ENCODE assay signal across 1 cellular context in the genomic region with DNA sequence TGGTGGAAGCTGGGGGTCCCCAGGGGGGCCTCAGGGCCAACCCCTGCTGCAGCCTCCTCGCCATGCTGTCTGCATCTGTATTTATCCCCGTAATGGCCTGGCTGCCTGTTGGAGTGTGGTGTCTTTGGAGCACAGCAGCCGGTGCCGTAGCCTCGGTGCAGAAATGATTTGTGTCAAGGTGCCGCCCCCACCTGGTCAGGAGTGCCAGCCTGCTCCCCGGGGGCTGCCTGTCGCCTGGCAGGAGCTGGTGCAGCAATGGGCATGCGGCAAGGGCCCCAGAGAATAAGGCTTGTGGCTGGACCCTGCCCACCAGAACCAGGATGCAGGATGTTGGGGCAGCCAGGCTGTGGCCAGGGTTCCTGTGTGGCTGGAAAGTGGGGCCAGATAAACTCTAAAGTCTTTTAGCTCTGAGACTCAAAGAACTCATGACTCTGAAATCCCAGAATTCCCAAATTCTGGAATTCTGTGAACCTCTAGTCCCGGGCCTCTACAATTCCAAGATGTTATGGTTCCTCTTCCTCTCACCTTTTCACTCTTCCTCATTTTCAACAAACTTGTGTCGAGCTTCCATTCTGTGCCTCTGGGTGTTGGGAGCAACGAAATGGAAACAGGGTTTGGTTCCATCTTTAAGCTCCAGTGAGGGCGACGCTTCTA.
TF ChIP-seq lines count a peak whose summit lies in the region.

No MANE protein-coding gene starts in this region.

TF ChIP-seq in GM23338, 12 proteins besides CTCF, POLR2A, EP300 and RAD21 (continued from another document):
- TF ChIP-seq, protein P1, sequence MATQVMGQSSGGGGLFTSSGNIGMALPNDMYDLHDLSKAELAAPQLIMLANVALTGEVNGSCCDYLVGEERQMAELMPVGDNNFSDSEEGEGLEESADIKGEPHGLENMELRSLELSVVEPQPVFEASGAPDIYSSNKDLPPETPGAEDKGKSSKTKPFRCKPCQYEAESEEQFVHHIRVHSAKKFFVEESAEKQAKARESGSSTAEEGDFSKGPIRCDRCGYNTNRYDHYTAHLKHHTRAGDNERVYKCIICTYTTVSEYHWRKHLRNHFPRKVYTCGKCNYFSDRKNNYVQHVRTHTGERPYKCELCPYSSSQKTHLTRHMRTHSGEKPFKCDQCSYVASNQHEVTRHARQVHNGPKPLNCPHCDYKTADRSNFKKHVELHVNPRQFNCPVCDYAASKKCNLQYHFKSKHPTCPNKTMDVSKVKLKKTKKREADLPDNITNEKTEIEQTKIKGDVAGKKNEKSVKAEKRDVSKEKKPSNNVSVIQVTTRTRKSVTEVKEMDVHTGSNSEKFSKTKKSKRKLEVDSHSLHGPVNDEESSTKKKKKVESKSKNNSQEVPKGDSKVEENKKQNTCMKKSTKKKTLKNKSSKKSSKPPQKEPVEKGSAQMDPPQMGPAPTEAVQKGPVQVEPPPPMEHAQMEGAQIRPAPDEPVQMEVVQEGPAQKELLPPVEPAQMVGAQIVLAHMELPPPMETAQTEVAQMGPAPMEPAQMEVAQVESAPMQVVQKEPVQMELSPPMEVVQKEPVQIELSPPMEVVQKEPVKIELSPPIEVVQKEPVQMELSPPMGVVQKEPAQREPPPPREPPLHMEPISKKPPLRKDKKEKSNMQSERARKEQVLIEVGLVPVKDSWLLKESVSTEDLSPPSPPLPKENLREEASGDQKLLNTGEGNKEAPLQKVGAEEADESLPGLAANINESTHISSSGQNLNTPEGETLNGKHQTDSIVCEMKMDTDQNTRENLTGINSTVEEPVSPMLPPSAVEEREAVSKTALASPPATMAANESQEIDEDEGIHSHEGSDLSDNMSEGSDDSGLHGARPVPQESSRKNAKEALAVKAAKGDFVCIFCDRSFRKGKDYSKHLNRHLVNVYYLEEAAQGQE (IDR thresholded peaks at IDR 0.05; ENCODE audit: unreplicated experiment) = no peak
- TF ChIP-seq, protein P2, sequence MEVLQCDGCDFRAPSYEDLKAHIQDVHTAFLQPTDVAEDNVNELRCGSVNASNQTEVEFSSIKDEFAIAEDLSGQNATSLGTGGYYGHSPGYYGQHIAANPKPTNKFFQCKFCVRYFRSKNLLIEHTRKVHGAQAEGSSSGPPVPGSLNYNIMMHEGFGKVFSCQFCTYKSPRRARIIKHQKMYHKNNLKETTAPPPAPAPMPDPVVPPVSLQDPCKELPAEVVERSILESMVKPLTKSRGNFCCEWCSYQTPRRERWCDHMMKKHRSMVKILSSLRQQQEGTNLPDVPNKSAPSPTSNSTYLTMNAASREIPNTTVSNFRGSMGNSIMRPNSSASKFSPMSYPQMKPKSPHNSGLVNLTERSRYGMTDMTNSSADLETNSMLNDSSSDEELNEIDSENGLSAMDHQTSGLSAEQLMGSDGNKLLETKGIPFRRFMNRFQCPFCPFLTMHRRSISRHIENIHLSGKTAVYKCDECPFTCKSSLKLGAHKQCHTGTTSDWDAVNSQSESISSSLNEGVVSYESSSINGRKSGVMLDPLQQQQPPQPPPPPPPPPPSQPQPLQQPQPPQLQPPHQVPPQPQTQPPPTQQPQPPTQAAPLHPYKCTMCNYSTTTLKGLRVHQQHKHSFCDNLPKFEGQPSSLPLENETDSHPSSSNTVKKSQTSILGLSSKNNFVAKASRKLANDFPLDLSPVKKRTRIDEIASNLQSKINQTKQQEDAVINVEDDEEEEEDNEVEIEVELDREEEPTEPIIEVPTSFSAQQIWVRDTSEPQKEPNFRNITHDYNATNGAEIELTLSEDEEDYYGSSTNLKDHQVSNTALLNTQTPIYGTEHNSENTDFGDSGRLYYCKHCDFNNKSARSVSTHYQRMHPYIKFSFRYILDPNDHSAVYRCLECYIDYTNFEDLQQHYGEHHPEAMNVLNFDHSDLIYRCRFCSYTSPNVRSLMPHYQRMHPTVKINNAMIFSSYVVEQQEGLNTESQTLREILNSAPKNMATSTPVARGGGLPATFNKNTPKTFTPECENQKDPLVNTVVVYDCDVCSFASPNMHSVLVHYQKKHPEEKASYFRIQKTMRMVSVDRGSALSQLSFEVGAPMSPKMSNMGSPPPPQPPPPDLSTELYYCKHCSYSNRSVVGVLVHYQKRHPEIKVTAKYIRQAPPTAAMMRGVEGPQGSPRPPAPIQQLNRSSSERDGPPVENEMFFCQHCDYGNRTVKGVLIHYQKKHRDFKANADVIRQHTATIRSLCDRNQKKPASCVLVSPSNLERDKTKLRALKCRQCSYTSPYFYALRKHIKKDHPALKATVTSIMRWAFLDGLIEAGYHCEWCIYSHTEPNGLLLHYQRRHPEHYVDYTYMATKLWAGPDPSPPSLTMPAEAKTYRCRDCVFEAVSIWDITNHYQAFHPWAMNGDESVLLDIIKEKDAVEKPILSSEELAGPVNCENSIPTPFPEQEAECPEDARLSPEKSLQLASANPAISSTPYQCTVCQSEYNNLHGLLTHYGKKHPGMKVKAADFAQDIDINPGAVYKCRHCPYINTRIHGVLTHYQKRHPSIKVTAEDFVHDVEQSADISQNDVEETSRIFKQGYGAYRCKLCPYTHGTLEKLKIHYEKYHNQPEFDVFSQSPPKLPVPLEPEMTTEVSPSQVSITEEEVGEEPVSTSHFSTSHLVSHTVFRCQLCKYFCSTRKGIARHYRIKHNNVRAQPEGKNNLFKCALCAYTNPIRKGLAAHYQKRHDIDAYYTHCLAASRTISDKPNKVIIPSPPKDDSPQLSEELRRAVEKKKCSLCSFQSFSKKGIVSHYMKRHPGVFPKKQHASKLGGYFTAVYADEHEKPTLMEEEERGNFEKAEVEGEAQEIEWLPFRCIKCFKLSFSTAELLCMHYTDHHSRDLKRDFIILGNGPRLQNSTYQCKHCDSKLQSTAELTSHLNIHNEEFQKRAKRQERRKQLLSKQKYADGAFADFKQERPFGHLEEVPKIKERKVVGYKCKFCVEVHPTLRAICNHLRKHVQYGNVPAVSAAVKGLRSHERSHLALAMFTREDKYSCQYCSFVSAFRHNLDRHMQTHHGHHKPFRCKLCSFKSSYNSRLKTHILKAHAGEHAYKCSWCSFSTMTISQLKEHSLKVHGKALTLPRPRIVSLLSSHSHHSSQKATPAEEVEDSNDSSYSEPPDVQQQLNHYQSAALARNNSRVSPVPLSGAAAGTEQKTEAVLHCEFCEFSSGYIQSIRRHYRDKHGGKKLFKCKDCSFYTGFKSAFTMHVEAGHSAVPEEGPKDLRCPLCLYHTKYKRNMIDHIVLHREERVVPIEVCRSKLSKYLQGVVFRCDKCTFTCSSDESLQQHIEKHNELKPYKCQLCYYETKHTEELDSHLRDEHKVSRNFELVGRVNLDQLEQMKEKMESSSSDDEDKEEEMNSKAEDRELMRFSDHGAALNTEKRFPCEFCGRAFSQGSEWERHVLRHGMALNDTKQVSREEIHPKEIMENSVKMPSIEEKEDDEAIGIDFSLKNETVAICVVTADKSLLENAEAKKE (CRISPR knock-in tag; IDR thresholded peaks at IDR 0.05) = no peak
- no peak for TF ChIP-seq EZH2phosphoT487 (IDR thresholded peaks at IDR 0.05; ENCODE audit: unreplicated experiment)
- no peak for TF ChIP-seq STAT1 (IDR thresholded peaks at IDR 0.05; ENCODE audit: unreplicated experiment)
- no peak for TF ChIP-seq EZH2 (IDR thresholded peaks at IDR 0.05; ENCODE audit: low read depth, unreplicated experiment)
- TF ChIP-seq NANOG (IDR thresholded peaks at IDR 0.05; ENCODE audit: borderline replicate concordance) = no peak
- TF ChIP-seq, protein P3, sequence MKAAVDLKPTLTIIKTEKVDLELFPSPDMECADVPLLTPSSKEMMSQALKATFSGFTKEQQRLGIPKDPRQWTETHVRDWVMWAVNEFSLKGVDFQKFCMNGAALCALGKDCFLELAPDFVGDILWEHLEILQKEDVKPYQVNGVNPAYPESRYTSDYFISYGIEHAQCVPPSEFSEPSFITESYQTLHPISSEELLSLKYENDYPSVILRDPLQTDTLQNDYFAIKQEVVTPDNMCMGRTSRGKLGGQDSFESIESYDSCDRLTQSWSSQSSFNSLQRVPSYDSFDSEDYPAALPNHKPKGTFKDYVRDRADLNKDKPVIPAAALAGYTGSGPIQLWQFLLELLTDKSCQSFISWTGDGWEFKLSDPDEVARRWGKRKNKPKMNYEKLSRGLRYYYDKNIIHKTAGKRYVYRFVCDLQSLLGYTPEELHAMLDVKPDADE (IDR thresholded peaks at IDR 0.05) = no peak
